34 cellular contexts compared by ENCODE assay signal in genomic region chr4:1602621-1603412, GRCh38.
A peak's percentile ranks its signal among the peaks of the same experiment; 100 is the strongest.
DNase-seq lines count a peak whose midpoint lies in the region; ATAC-seq, FAIRE-seq and TF ChIP-seq lines count a peak whose summit lies in the region.
"Had no signal": no experiment of that assay in that cellular context is flagged by ENCODE, and none has a peak within 500 bp of the region (broad histone marks: within the 10 kb centered on the region; RNA-seq: fewer than 3 reads in every experiment).

No MANE protein-coding gene starts in this region.

- CTCF ChIA-PET in MCF 10A (lab: Yijun Ruan, JAX): no interaction called here
- CTCF ChIA-PET in mammary epithelial cell (lab: Charles Lee; ENCODE audit: low non-redundant PET): no interaction called here

- no peaks in the 10 kb centered on the region for H3K36me3 Mint-ChIP-seq in MCF 10A (ENCODE audit: insufficient read depth, unreplicated experiment)
- no peaks in the 10 kb centered on the region for H3K36me3 Mint-ChIP-seq in T-helper 2 cell treated with Interferon-gamma antibody and Interleukin-4, amounts not matched to agents 5 μg/mL and 100 μg/mL, for 36 hours (ENCODE audit: low read depth)
- H3K36me3 Mint-ChIP-seq: activated naive CD4-positive, alpha-beta T cell treated with anti-CD3 and anti-CD28 coated beads, Interleukin-2, amount 50 U/mL, for 72 hours; stimulated activated naive B cell treated with anti-CD40 and anti-IgM and Interleukin-4, amounts not matched to agents 10 μg/mL and 1 μg/mL and 100 μg/mL, for 72 hours had no signal

- 91% methylated on average over 29 of the region's 43 CpGs for WGBS in mammary epithelial cell (ENCODE audit: low coverage, missing lambda C conversion rate)

- H3K36me3 ChIP-seq in mammary epithelial cell (ENCODE audit: insufficient read depth, low read length): no peaks in the 10 kb centered on the region
- no peaks in the 10 kb centered on the region for H3K36me3 ChIP-seq in RWPE2 (ENCODE audit: low read depth)
- H3K36me3 ChIP-seq in kidney (ENCODE audit: control insufficient read depth in 1 of 2, insufficient read depth in 2 of 2, low read length in 2 of 2): no peaks in the 10 kb centered on the region
- H3K36me3 ChIP-seq in upper lobe of right lung: no peaks in the 10 kb centered on the region
- H3K36me3 ChIP-seq: ascending aorta, colonic mucosa, gastrocnemius medialis, upper lobe of left lung had no signal

- H3K27me3 ChIP-seq in mammary epithelial cell (ENCODE audit: insufficient read depth, low read length): peaks cover 5% of the 10 kb centered on the region
- no peaks in the 10 kb centered on the region for H3K27me3 ChIP-seq in RWPE2 (ENCODE audit: insufficient read depth, poor library complexity, severe bottlenecking)
- H3K27me3 ChIP-seq in upper lobe of right lung: peaks cover 6% of the 10 kb centered on the region
- H3K27me3 ChIP-seq: ascending aorta, colonic mucosa, upper lobe of left lung had no signal

- dilution Hi-C loops in mammary epithelial cell (cut with HindIII; ENCODE audit: low sequenced_read_pairs): no loop called here

- H3K4me3 Mint-ChIP-seq in MCF 10A (ENCODE audit: unreplicated experiment): no peak overlapping the region
- H3K4me3 Mint-ChIP-seq in T-helper 2 cell treated with Interferon-gamma antibody and Interleukin-4, amounts not matched to agents 5 μg/mL and 100 μg/mL, for 36 hours: no peak overlapping the region
- H3K4me3 Mint-ChIP-seq: activated CD8-positive, alpha-beta T cell treated with anti-CD3 and anti-CD28 coated beads, Interleukin-2, amount 10 ng/mL, durations not matched to agents 7 days and 5 days; CD4-positive, alpha-beta T cell; GM23338; stimulated activated naive B cell treated with anti-CD40 and anti-IgM and Interleukin-4, amounts not matched to agents 10 μg/mL and 1 μg/mL and 100 μg/mL, for 72 hours had no signal

- H3K27me3 Mint-ChIP-seq in MCF 10A (ENCODE audit: insufficient read depth, unreplicated experiment): no peaks in the 10 kb centered on the region
- no peaks in the 10 kb centered on the region for H3K27me3 Mint-ChIP-seq in T-helper 2 cell treated with Interferon-gamma antibody and Interleukin-4, amounts not matched to agents 5 μg/mL and 100 μg/mL, for 36 hours (ENCODE audit: low read depth)
- H3K27me3 Mint-ChIP-seq: CD4-positive, alpha-beta T cell had no signal

- no peak overlapping the region for H3K4me2 ChIP-seq in mammary epithelial cell (ENCODE audit: insufficient read depth, low read depth, low read length)
- H3K4me2 ChIP-seq: GM23338 had no signal

- intact Hi-C loops in MCF 10A (cut with micrococcal nuclease): no loop called here
- intact Hi-C loops in mammary epithelial cell (cut with micrococcal nuclease): no loop called here
- intact Hi-C loops in kidney (cut with DNase I): no loop called here
- intact Hi-C loops in upper lobe of right lung (cut with DNase I): no loop called here

- POLR2A ChIA-PET in MCF 10A (lab: Yijun Ruan, JAX): no interaction called here

- H3K4me3 ChIP-seq in mammary epithelial cell (replicated peaks in 1 of 3; ENCODE audit: insufficient read depth in 1 of 3, low read depth in 2 of 3, low read length in 3 of 3): no peak overlapping the region
- no peak overlapping the region for H3K4me3 ChIP-seq in RWPE2 (ENCODE audit: severe bottlenecking)
- no peak overlapping the region for H3K4me3 ChIP-seq in kidney (ENCODE audit: low read length in 2 of 2)
- no peak overlapping the region for H3K4me3 ChIP-seq in upper lobe of right lung
- H3K4me3 ChIP-seq: A549, ascending aorta, colonic mucosa, gastrocnemius medialis, GM23338, psoas muscle, upper lobe of left lung had no signal

- ATAC-seq in RWPE2 (ENCODE audit: low read depth) (no peak), upper lobe of right lung (no peak)
- ATAC-seq: activated CD8-positive, alpha-beta T cell treated with anti-CD3 and anti-CD28 coated beads, Interleukin-2, amount 10 ng/mL, durations not matched to agents 7 days and 5 days; activated naive CD4-positive, alpha-beta T cell treated with anti-CD3 and anti-CD28 coated beads, Interleukin-2, amount 50 U/mL, for 72 hours; gastrocnemius medialis; GM23338; left lobe of liver; psoas muscle; stimulated activated naive B cell treated with anti-CD40 and anti-IgM and Interleukin-4, amounts not matched to agents 10 μg/mL and 1 μg/mL and 100 μg/mL, for 72 hours had no signal

- no peaks in the 10 kb centered on the region for H3K9me3 Mint-ChIP-seq in MCF 10A (ENCODE audit: unreplicated experiment)
- H3K9me3 Mint-ChIP-seq in T-helper 2 cell treated with Interferon-gamma antibody and Interleukin-4, amounts not matched to agents 5 μg/mL and 100 μg/mL, for 36 hours: no peaks in the 10 kb centered on the region
- H3K9me3 Mint-ChIP-seq: activated naive CD4-positive, alpha-beta T cell treated with anti-CD3 and anti-CD28 coated beads, Interleukin-2, amount 50 U/mL, for 72 hours; activated T-helper 2 cell treated with anti-CD3 and anti-CD28 coated beads, Interferon-gamma antibody, Interleukin-2, Interleukin-4, amounts not matched to agents 10 μg/mL and 5 μg/mL and 100 μg/mL, durations not matched to agents 14 hours and 24 hours and 36 hours; CD4-positive, alpha-beta T cell; GM23338; stimulated activated naive B cell treated with anti-CD40 and anti-IgM and Interleukin-4, amounts not matched to agents 10 μg/mL and 1 μg/mL and 100 μg/mL, for 72 hours had no signal

- H3K9ac ChIP-seq in mammary epithelial cell (ENCODE audit: insufficient read depth, low read length) (no peak overlapping the region), kidney (ENCODE audit: low read length in 2 of 2) (no peak overlapping the region)

- H3K4me1 ChIP-seq in mammary epithelial cell (ENCODE audit: insufficient read depth, low read length): peaks cover 21% of the 10 kb centered on the region
- H3K4me1 ChIP-seq in RWPE2 (ENCODE audit: insufficient read depth, poor library complexity, severe bottlenecking): no peaks in the 10 kb centered on the region
- no peaks in the 10 kb centered on the region for H3K4me1 ChIP-seq in kidney (ENCODE audit: control insufficient read depth in 1 of 2, insufficient read depth in 1 of 2, low read depth in 1 of 2, low read length in 2 of 2)
- no peaks in the 10 kb centered on the region for H3K4me1 ChIP-seq in upper lobe of right lung
- H3K4me1 ChIP-seq: ascending aorta, colonic mucosa, gastrocnemius medialis, psoas muscle had no signal

- in situ Hi-C loops in mammary epithelial cell (cut with MboI; ENCODE audit: low sequenced_read_pairs in 2 of 2): no loop called here

- H3K27ac ChIP-seq in mammary epithelial cell (ENCODE audit: insufficient read depth, low read depth, low read length) (no peak overlapping the region), RWPE2 (ENCODE audit: poor library complexity, severe bottlenecking) (no peak overlapping the region), kidney (ENCODE audit: low read depth in 2 of 2, low read length in 2 of 2) (no peak overlapping the region), upper lobe of right lung (no peak overlapping the region)
- H3K27ac ChIP-seq: A549, ascending aorta, colonic mucosa, gastrocnemius medialis, psoas muscle, upper lobe of left lung had no signal

- BruUV-seq in MCF 10A (replicated peaks; lab: Mats Ljungman, UMichigan) (no TSS peak), mammary epithelial cell (replicated peaks; lab: Mats Ljungman, UMichigan) (no TSS peak)

- no peaks in the 10 kb centered on the region for H3K79me2 ChIP-seq in mammary epithelial cell (ENCODE audit: insufficient read depth, low read length)

- H2AFZ ChIP-seq in mammary epithelial cell (ENCODE audit: low read depth, low read length): no peak overlapping the region
- H2AFZ ChIP-seq: GM23338 had no signal

- H4K20me1 ChIP-seq in mammary epithelial cell (ENCODE audit: insufficient read depth, low read length): no peaks in the 10 kb centered on the region

- DNase-seq in MCF 10A (ENCODE audit: unreplicated experiment) (no peak), mammary epithelial cell (no peak), RWPE2 (ENCODE audit: low spot score) (peak; percentile 58), kidney (peak; percentile 65), upper lobe of right lung (peak; percentile 57), NK-92 (lab: John Stamatoyannopoulos, UW; ENCODE audit: unreplicated experiment) (no peak), GM19239 (ENCODE audit: insufficient read length, low spot score) (no peak)
- DNase-seq in T-helper 2 cell treated with Interferon-gamma antibody and Interleukin-4, amounts not matched to agents 5 μg/mL and 100 μg/mL, for 36 hours (ENCODE audit: low spot score): no peak
- DNase-seq: activated CD8-positive, alpha-beta T cell treated with anti-CD3 and anti-CD28 coated beads, Interleukin-2, amount 10 ng/mL, durations not matched to agents 7 days and 5 days; activated T-cell treated with anti-CD3 and anti-CD28 coated beads for 4 hours; CD4-positive, alpha-beta T cell; colonic mucosa; DND-41; effector CD4-positive, alpha-beta T cell; gastrocnemius medialis; hypothalamus; Kasumi-1; MV-4-11; NCI-H2081; NCI-H226; NCI-H69; nucleus accumbens; SHP77 treated with DMSO at 0.1 percent for 48 hours; stimulated activated naive B cell treated with anti-CD40 and anti-IgM and Interleukin-4, amounts not matched to agents 10 μg/mL and 1 μg/mL and 100 μg/mL, for 72 hours; substantia nigra had no signal

- peak overlapping the region; percentile 43 for H3K27ac Mint-ChIP-seq in MCF 10A (ENCODE audit: low read depth, unreplicated experiment)
- no peak overlapping the region for H3K27ac Mint-ChIP-seq in T-helper 2 cell treated with Interferon-gamma antibody and Interleukin-4, amounts not matched to agents 5 μg/mL and 100 μg/mL, for 36 hours
- H3K27ac Mint-ChIP-seq: activated CD8-positive, alpha-beta T cell treated with anti-CD3 and anti-CD28 coated beads, Interleukin-2, amount 10 ng/mL, durations not matched to agents 7 days and 5 days; activated naive CD4-positive, alpha-beta T cell treated with anti-CD3 and anti-CD28 coated beads, Interleukin-2, amount 50 U/mL, for 72 hours; activated T-helper 2 cell treated with anti-CD3 and anti-CD28 coated beads, Interferon-gamma antibody, Interleukin-2, Interleukin-4, amounts not matched to agents 10 μg/mL and 5 μg/mL and 100 μg/mL, durations not matched to agents 14 hours and 24 hours and 36 hours; CD4-positive, alpha-beta T cell; GM23338; stimulated activated naive B cell treated with anti-CD40 and anti-IgM and Interleukin-4, amounts not matched to agents 10 μg/mL and 1 μg/mL and 100 μg/mL, for 72 hours had no signal

- no peaks in the 10 kb centered on the region for H3K9me3 ChIP-seq in mammary epithelial cell (replicated peaks; ENCODE audit: insufficient read depth, low read length)
- H3K9me3 ChIP-seq in RWPE2 (ENCODE audit: severe bottlenecking): no peaks in the 10 kb centered on the region
- no peaks in the 10 kb centered on the region for H3K9me3 ChIP-seq in kidney (ENCODE audit: control insufficient read depth in 1 of 2, low read length in 2 of 2)
- H3K9me3 ChIP-seq in upper lobe of right lung: no peaks in the 10 kb centered on the region
- H3K9me3 ChIP-seq: A549, ascending aorta, colonic mucosa, gastrocnemius medialis, psoas muscle, upper lobe of left lung had no signal

- TF ChIP-seq CTCF in MCF 10A (IDR thresholded peaks at IDR 0.05; ENCODE audit: unreplicated experiment) (no peak), mammary epithelial cell (conservative IDR thresholded peaks at IDR 0.05 in 1 of 2, IDR thresholded peaks at IDR 0.05 in 1 of 2; ENCODE audit: extremely low read depth in 1 of 2, insufficient read depth in 1 of 2, low read depth in 1 of 2, low read length in 2 of 2) (no peak), RWPE2 (IDR thresholded peaks at IDR 0.05; ENCODE audit: poor library complexity, severe bottlenecking) (no peak), kidney (IDR thresholded peaks at IDR 0.05; ENCODE audit: borderline replicate concordance, extremely low read depth, insufficient read depth) (no peak), upper lobe of right lung (IDR thresholded peaks at IDR 0.05) (no peak)

- H3K4me1 Mint-ChIP-seq in MCF 10A (ENCODE audit: insufficient read depth, unreplicated experiment): peaks cover 19% of the 10 kb centered on the region
- no peaks in the 10 kb centered on the region for H3K4me1 Mint-ChIP-seq in T-helper 2 cell treated with Interferon-gamma antibody and Interleukin-4, amounts not matched to agents 5 μg/mL and 100 μg/mL, for 36 hours (ENCODE audit: low read depth)

- no peak for FAIRE-seq in kidney (lab: Jason Lieb, UNC)
- no peak for FAIRE-seq in GM19239 (lab: Jason Lieb, UNC)
- FAIRE-seq: A549, D721Med had no signal

Comparison
In these comparisons a context has a peak if more than half of its experiments do, and no peak if none do; other contexts are left out.
1. DNase-seq: peak in RWPE2 (single experiment), kidney (single experiment) and upper lobe of right lung (single experiment); none in MCF 10A (single experiment), mammary epithelial cell (single experiment), NK-92 (single experiment), GM19239 (single experiment) and T-helper 2 cell treated with Interferon-gamma antibody and Interleukin-4, amounts not matched to agents 5 μg/mL and 100 μg/mL, for 36 hours (single experiment).